In the genomic region with DNA sequence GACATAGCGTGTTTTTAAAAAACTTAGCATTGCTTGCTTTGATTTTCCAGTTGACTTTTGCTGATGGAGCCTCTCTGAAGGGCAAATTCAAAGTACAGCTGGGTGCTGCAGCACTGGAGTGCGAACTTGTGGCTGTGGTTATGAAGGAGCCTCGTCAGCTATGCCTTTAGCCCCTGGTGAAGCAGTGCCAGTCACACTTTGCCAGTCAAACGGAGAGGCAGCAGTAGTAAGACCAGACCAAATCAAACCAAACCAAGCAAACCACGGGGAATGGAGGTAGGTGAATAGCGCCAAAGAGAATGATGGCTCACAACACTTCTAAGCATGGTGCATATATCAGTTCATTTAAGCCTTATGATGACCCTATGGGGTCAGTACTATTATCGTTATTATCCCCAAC, we compare ENCODE assay signal across 9 cellular contexts. TPM values are rescaled to one million over a fixed set of nuclear protein-coding genes. Genes with fewer than 3 reads are reported as not detected.
DNase-seq lines count a peak whose midpoint lies in the region; ATAC-seq and TF ChIP-seq lines count a peak whose summit lies in the region.
"Had no signal": no experiment of that assay in that cellular context is flagged by ENCODE, and none has a peak within 500 bp of the region (broad histone marks: within the 10 kb centered on the region; RNA-seq: fewer than 3 reads in every experiment).

No MANE protein-coding gene starts in this region.

- H3K27me3 Mint-ChIP-seq in osteocyte (ENCODE audit: unreplicated experiment), result no peaks in the 10 kb centered on the region

- ATAC-seq in DND-41 (ENCODE audit: insufficient read depth, low read depth) (no peak), HCT116 (no peak), GM21381 (IDR thresholded peaks at IDR 0.05; ENCODE audit: unreplicated experiment) (no peak), GM21619 (IDR thresholded peaks at IDR 0.05; ENCODE audit: unreplicated experiment) (no peak), HG02678 (IDR thresholded peaks at IDR 0.05; ENCODE audit: unreplicated experiment) (no peak)

- H4K20me1 ChIP-seq in DND-41 (ENCODE audit: insufficient read depth, low read length) (no peaks in the 10 kb centered on the region), HCT116 (ENCODE audit: insufficient read depth) (no peaks in the 10 kb centered on the region)

- H3K4me1 Mint-ChIP-seq in osteocyte (ENCODE audit: unreplicated experiment), result peaks cover 88% of the 10 kb centered on the region

- no TSS peak for BruUV-seq in HCT116 (replicated peaks; lab: Mats Ljungman, UMichigan)

- H3K9ac ChIP-seq in DND-41 (ENCODE audit: low read depth, low read length) (no peak overlapping the region), HCT116 (ENCODE audit: low read length) (no peak overlapping the region)

- DNase-seq in DND-41, result peak; percentile 39
- no peak for DNase-seq in HCT116 (ENCODE audit: low read depth, low spot score)
- DNase-seq in ascending aorta (ENCODE audit: low spot score in 2 of 2), result no peak
- no peak for DNase-seq in osteocyte (ENCODE audit: extremely low spot score, unreplicated experiment)
- no peak for DNase-seq in iPS-NIHi7 (ENCODE audit: extremely low spot score)
- DNase-seq: activated CD4-positive, CD25-positive, alpha-beta regulatory T cell had no signal

- RAD21 ChIA-PET in HCT116 (lab: Charles Lee; ENCODE audit: low non-redundant PET in 1 of 2, low total read pairs in 2 of 2, uncharacterized antibody in 2 of 2, unreplicated experiment in 2 of 2), result no interaction called here

- POLR2A ChIA-PET in HCT116 (lab: Charles Lee), result no interaction called here

- peak overlapping the region; percentile 71 for H3K4me3 Mint-ChIP-seq in osteocyte (ENCODE audit: unreplicated experiment)

- peaks cover 6% of the 10 kb centered on the region for H3K36me3 ChIP-seq in DND-41 (ENCODE audit: insufficient read depth, low read length)
- H3K36me3 ChIP-seq in HCT116 (ENCODE audit: control insufficient read depth in 1 of 2, insufficient read depth in 2 of 2, low read length in 2 of 2), result peaks cover 0 to 3% of the 10 kb centered on the region in 2 experiments; a peak in 1 of 4 replicates
- no peaks in the 10 kb centered on the region for H3K36me3 ChIP-seq in ascending aorta

- H3K36me3 Mint-ChIP-seq in osteocyte (ENCODE audit: unreplicated experiment), result no peaks in the 10 kb centered on the region

- intact Hi-C loops in HCT116 (cut with micrococcal nuclease) (no loop called here), ascending aorta (cut with DNase I) (loop anchor here (2.0 to 5.0 kb wide), 2 partner anchors 85 to 170 kb away; no protein-coding TSS in a partner anchor)

- peak overlapping the region; percentile 95 for H3K27ac Mint-ChIP-seq in osteocyte (ENCODE audit: unreplicated experiment)

- H2AFZ ChIP-seq in DND-41 (ENCODE audit: low read depth, low read length), result no peak overlapping the region
- no peak overlapping the region for H2AFZ ChIP-seq in HCT116 (ENCODE audit: low read depth, low read length, poor library complexity, severe bottlenecking)

- H3K9me3 ChIP-seq in DND-41 (ENCODE audit: insufficient read depth, low read length, severe bottlenecking) (no peaks in the 10 kb centered on the region), HCT116 (ENCODE audit: control insufficient read depth in 1 of 2, insufficient read depth in 1 of 2, low read depth in 1 of 2, low read length in 2 of 2) (no peaks in the 10 kb centered on the region), ascending aorta (no peaks in the 10 kb centered on the region)

- no peak overlapping the region for H3K4me3 ChIP-seq in DND-41 (ENCODE audit: low read depth in 1 of 2, low read length in 2 of 2)
- no peak overlapping the region for H3K4me3 ChIP-seq in HCT116 (replicated peaks in 1 of 2; ENCODE audit: low read depth in 1 of 2, low read length in 2 of 2)
- H3K4me3 ChIP-seq in ascending aorta, result no peak overlapping the region

- H3K27ac ChIP-seq in DND-41 (ENCODE audit: low read length) (no peak overlapping the region), HCT116 (ENCODE audit: low read depth, low read length) (0 out of 2 replicates have a peak overlapping the region, but pooled peaks have one; percentile 11), ascending aorta (peak overlapping the region; percentile 82 to 83)

- H3K4me1 ChIP-seq in DND-41 (ENCODE audit: insufficient read depth, low read length), result peaks cover 31% of the 10 kb centered on the region
- peaks cover 57 to 72% of the 10 kb centered on the region in 2 experiments for H3K4me1 ChIP-seq in HCT116 (ENCODE audit: control insufficient read depth in 1 of 2, insufficient read depth in 2 of 2, low read length in 2 of 2)
- H3K4me1 ChIP-seq in ascending aorta, result peaks cover 14 to 50% of the 10 kb centered on the region in 2 donors

- H3K27me3 ChIP-seq in DND-41 (ENCODE audit: insufficient read depth, low read length, poor library complexity) (no peaks in the 10 kb centered on the region), HCT116 (ENCODE audit: insufficient read depth, low read length) (no peaks in the 10 kb centered on the region), ascending aorta (no peaks in the 10 kb centered on the region)

- TF ChIP-seq CTCF in DND-41 (IDR thresholded peaks at IDR 0.05; ENCODE audit: borderline replicate concordance, extremely low read depth, low read length, poor library complexity, severe bottlenecking) (no peak), HCT116 (IDR thresholded peaks at IDR 0.05 in 2 of 3, conservative IDR thresholded peaks at IDR 0.05 in 1 of 3; ENCODE audit: borderline replicate concordance in 1 of 3, insufficient read depth in 1 of 3, low read depth in 2 of 3, low read length in 2 of 3) (no peak), ascending aorta (IDR thresholded peaks at IDR 0.05) (no peak), osteocyte (IDR thresholded peaks at IDR 0.05) (no peak)

- no peak overlapping the region for H3K4me2 ChIP-seq in DND-41 (ENCODE audit: insufficient read depth, low read length)
- H3K4me2 ChIP-seq in HCT116 (ENCODE audit: low read length), result no peak overlapping the region

- no peak for TF ChIP-seq POLR2A in HCT116 (IDR thresholded peaks at IDR 0.05; ENCODE audit: borderline replicate concordance, extremely low read depth, insufficient read depth, insufficient read length)

- CTCF ChIA-PET in HCT116 (lab: Charles Lee), result no interaction called here

- H3K79me2 ChIP-seq in DND-41 (ENCODE audit: insufficient read depth, low read length) (peaks cover 12% of the 10 kb centered on the region), HCT116 (ENCODE audit: insufficient read depth, low read length) (peaks cover 24% of the 10 kb centered on the region)

- H3K9me2 ChIP-seq in HCT116 (ENCODE audit: insufficient read depth), result no peaks in the 10 kb centered on the region

- H3K9me3 Mint-ChIP-seq in osteocyte (ENCODE audit: unreplicated experiment), result no peaks in the 10 kb centered on the region

- TF ChIP-seq RAD21 in HCT116 (IDR thresholded peaks at IDR 0.05; ENCODE audit: low read depth), result no peak

TF ChIP-seq in HCT116, 20 proteins besides CTCF, POLR2A, EP300 and RAD21:
- no peak for TF ChIP-seq SP1 (IDR thresholded peaks at IDR 0.05; ENCODE audit: low read depth)
- TF ChIP-seq, protein P1, sequence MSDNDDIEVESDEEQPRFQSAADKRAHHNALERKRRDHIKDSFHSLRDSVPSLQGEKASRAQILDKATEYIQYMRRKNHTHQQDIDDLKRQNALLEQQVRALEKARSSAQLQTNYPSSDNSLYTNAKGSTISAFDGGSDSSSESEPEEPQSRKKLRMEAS (IDR thresholded peaks at IDR 0.05), result no peak

RNA-seq across cellular contexts. Expression of a gene that starts 15.1 kb away (rescaled TPM):
- total RNA-seq in HCT116 (2021; ENCODE audit: unreplicated experiment), result 1,049 TPM
- 307 and 350 TPM in 2 replicates for polyA plus RNA-seq in HCT116 (2012)
- total RNA-seq in ascending aorta, result 384 TPM
- 754 and 795 TPM in 2 replicates for total RNA-seq in osteocyte
